14 cellular contexts compared by ENCODE assay signal in genomic region chr1:247360116-247360898, GRCh38. TPM values are rescaled to one million over a fixed set of nuclear protein-coding genes. Genes with fewer than 3 reads are reported as not detected.
DNase-seq lines count a peak whose midpoint lies in the region; ATAC-seq and TF ChIP-seq lines count a peak whose summit lies in the region.
"Had no signal": no experiment of that assay in that cellular context is flagged by ENCODE, and none has a peak within 500 bp of the region (broad histone marks: within the 10 kb centered on the region; RNA-seq: fewer than 3 reads in every experiment).

No MANE protein-coding gene starts in this region.

- no peaks in the 10 kb centered on the region for H3K36me3 Mint-ChIP-seq in immature natural killer cell
- H3K36me3 Mint-ChIP-seq: CD4-positive, alpha-beta memory T cell had no signal

- peak overlapping the region in 3 of 4 donors; percentile 4 to 30 (median 16) for H3K4me3 ChIP-seq in sigmoid colon

- ATAC-seq in HG02610 (IDR thresholded peaks at IDR 0.05; ENCODE audit: unreplicated experiment), result no peak
- ATAC-seq in GM21737 (IDR thresholded peaks at IDR 0.05; ENCODE audit: unreplicated experiment), result no peak
- ATAC-seq: Panc1 had no signal

- peaks cover 0 to 7% of the 10 kb centered on the region in 2 donors for H3K4me1 Mint-ChIP-seq in immature natural killer cell

- H3K27me3 Mint-ChIP-seq in immature natural killer cell (ENCODE audit: low read depth in 3 of 3), result peaks cover 3 to 15% (median 5%) of the 10 kb centered on the region in 3 donors

- no peak for TF ChIP-seq EP300 in sigmoid colon (IDR thresholded peaks at IDR 0.05)

- TF ChIP-seq CTCF in sigmoid colon (IDR thresholded peaks at IDR 0.05), result no peak

- H3K27ac Mint-ChIP-seq in immature natural killer cell, result no peak overlapping the region
- H3K27ac Mint-ChIP-seq: CD4-positive, alpha-beta memory T cell; naive B cell had no signal

- H3K27me3 ChIP-seq in sigmoid colon, result peaks cover 0 to 5% (median 5%) of the 10 kb centered on the region in 3 donors

- peaks cover 0 to 35% (median 23%) of the 10 kb centered on the region in 4 donors for H3K4me1 ChIP-seq in sigmoid colon

- H3K9me3 Mint-ChIP-seq in immature natural killer cell, result no peaks in the 10 kb centered on the region

- no peaks in the 10 kb centered on the region for H3K36me3 ChIP-seq in sigmoid colon

- H3K9me3 ChIP-seq in sigmoid colon, result no peaks in the 10 kb centered on the region

- 48 to 50% methylated on average over 13 of the region's 13 CpGs for WGBS in sigmoid colon, 2 donors

- peak; percentile 46 for DNase-seq in EH (ENCODE audit: low read depth)
- DNase-seq in SKM-1 (lab: John Stamatoyannopoulos, UW; ENCODE audit: unreplicated experiment), result peak; percentile 32
- DNase-seq in immature natural killer cell, result no peak
- no peak for DNase-seq in sigmoid colon
- DNase-seq in NCI-H345 (lab: John Stamatoyannopoulos, UW), result no peak
- no peak for DNase-seq in GF-D8 (lab: John Stamatoyannopoulos, UW)
- DNase-seq: activated gamma-delta T cell treated with Interleukin-2 at 50 U/mL for 16 hours; CD4-positive, alpha-beta memory T cell; hippocampal formation; naive B cell; NCI-H1694 had no signal

- intact Hi-C loops in sigmoid colon (cut with DNase I), result no loop called here

- peak overlapping the region; percentile 40 to 70 (median 62) for H3K27ac ChIP-seq in sigmoid colon

- no peak for TF ChIP-seq POLR2A in sigmoid colon (IDR thresholded peaks at IDR 0.05)

- H3K4me3 Mint-ChIP-seq in immature natural killer cell, result peak overlapping the region in 3 of 5 donors; percentile 50 to 59 (median 51)
- H3K4me3 Mint-ChIP-seq: CD4-positive, alpha-beta memory T cell had no signal

RNA-seq across cellular contexts. Expression of gene ZNF496, which starts 28.6 kb away (rescaled TPM):
- 10 to 100 TPM in 2 of 3 donors, 1 to 10 TPM in 1; 2.7 to 11.0 (median 10.5) TPM for polyA plus RNA-seq in immature natural killer cell
- total RNA-seq in sigmoid colon, result 10 to 100 TPM; 31.6 to 70.7 (median 37.3) TPM
- polyA plus RNA-seq in sigmoid colon, result 10 to 100 TPM in 1 of 3 donors, 1 to 10 TPM in 2; 3.2 to 10.1 (median 4.8) TPM

RNA-seq across cellular contexts. Expression of gene NLRP3, which starts 55.7 kb away (rescaled TPM):
- polyA plus RNA-seq in immature natural killer cell, result 1 to 10 TPM in 2 of 3 donors, not detected in 1; 1.0 to 1.5 TPM
- 1 to 10 TPM; 1.4 to 3.3 (median 3.0) TPM for total RNA-seq in sigmoid colon
- 1 to 10 TPM; 1.1 to 3.2 (median 1.8) TPM for polyA plus RNA-seq in sigmoid colon

Comparison
In these comparisons a context has a peak if more than half of its experiments do, and no peak if none do; other contexts are left out.
1. DNase-seq: peak in EH (single experiment) and SKM-1 (single experiment); none in immature natural killer cell (0 of 3), sigmoid colon (single experiment), NCI-H345 (single experiment) and GF-D8 (single experiment).